ENCODE assay signal across 1 cellular context in the genomic region with DNA sequence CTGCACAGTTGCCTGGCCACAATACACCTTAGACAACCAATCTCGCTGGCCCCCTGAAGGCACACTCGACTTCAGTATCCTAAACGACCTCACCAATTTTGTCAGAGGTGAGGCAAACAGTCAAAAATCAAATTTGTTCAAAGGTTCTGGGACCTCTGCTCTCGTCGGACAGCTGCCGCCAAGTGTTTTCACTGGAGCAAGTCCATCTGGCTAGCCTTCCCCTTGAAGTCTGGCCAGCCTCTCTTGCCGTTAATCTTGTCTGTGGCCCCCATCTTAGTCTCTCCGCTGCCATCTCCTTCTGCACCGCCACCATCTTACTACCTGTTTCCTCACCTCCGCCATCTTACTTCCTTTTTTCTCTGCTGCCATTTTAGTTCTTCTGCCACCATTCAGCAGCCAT.
DNase-seq lines count a peak whose midpoint lies in the region; ATAC-seq lines count a peak whose summit lies in the region.
"Not testable (repeated sequence)": the region's sequence is repeated elsewhere in the genome, so short reads cannot be mapped to it uniquely, and the experiment has no call there.

No MANE protein-coding gene starts in this region.

- DNase-seq in left lobe of liver (ENCODE audit: low spot score), result not testable (repeated sequence)

- peak; percentile 79 for ATAC-seq in left lobe of liver
